20 cellular contexts compared by ENCODE assay signal in genomic region chr22:50297510-50298265, GRCh38. TPM values are rescaled to one million over a fixed set of nuclear protein-coding genes. Genes with fewer than 3 reads are reported as not detected.
A peak's percentile ranks its signal among the peaks of the same experiment; 100 is the strongest.
DNase-seq lines count a peak whose midpoint lies in the region; ATAC-seq and TF ChIP-seq lines count a peak whose summit lies in the region.
"Had no signal": no experiment of that assay in that cellular context is flagged by ENCODE, and none has a peak within 500 bp of the region (broad histone marks: within the 10 kb centered on the region; RNA-seq: fewer than 3 reads in every experiment).

No MANE protein-coding gene starts in this region.

- no peaks in the 10 kb centered on the region for H3K27me3 Mint-ChIP-seq in Calu3 (ENCODE audit: unreplicated experiment)

- H3K9me3 Mint-ChIP-seq in Calu3 (ENCODE audit: low read depth, unreplicated experiment), result no peaks in the 10 kb centered on the region
- H3K9me3 Mint-ChIP-seq: natural killer cell; stimulated activated effector memory CD8-positive, alpha-beta T cell treated with anti-CD3 and anti-CD28 coated beads, Interleukin-12 subunit alpha, Interleukin-12 subunit beta, amount 100 ng/mL, for 72 hours had no signal

- H3K36me3 ChIP-seq in ascending aorta (no peaks in the 10 kb centered on the region), right lobe of liver (no peaks in the 10 kb centered on the region), smooth muscle cell (ENCODE audit: low read depth) (no peaks in the 10 kb centered on the region), MM.1S (replicated peaks; ENCODE audit: insufficient read depth, low read length) (no peaks in the 10 kb centered on the region)

- H4K20me1 ChIP-seq in smooth muscle cell (ENCODE audit: low read depth), result peaks cover 100% of the 10 kb centered on the region
- no peaks in the 10 kb centered on the region for H4K20me1 ChIP-seq in MM.1S (ENCODE audit: insufficient read depth, low read length)

- H3K4me3 Mint-ChIP-seq in Calu3 (ENCODE audit: low read depth, unreplicated experiment), result peak overlapping the region; percentile 71
- H3K4me3 Mint-ChIP-seq: natural killer cell; stimulated activated effector memory CD8-positive, alpha-beta T cell treated with anti-CD3 and anti-CD28 coated beads, Interleukin-12 subunit alpha, Interleukin-12 subunit beta, amount 100 ng/mL, for 72 hours had no signal

- ATAC-seq in right lobe of liver (no peak), HG02970 (IDR thresholded peaks at IDR 0.05; ENCODE audit: low FRiP score, unreplicated experiment) (no peak), GM19397 (IDR thresholded peaks at IDR 0.05; ENCODE audit: unreplicated experiment) (no peak)
- ATAC-seq: natural killer cell; stimulated activated effector memory CD8-positive, alpha-beta T cell treated with anti-CD3 and anti-CD28 coated beads, Interleukin-12 subunit alpha, Interleukin-12 subunit beta, amount 100 ng/mL, for 72 hours; T-helper 17 cell had no signal

- H3K4me1 ChIP-seq in ascending aorta (peaks cover 39 to 73% of the 10 kb centered on the region in 2 donors), right lobe of liver (peaks cover 0 to 89% (median 41%) of the 10 kb centered on the region in 4 donors), smooth muscle cell (ENCODE audit: low read depth) (peaks cover 46% of the 10 kb centered on the region), MM.1S (ENCODE audit: low read length) (no peaks in the 10 kb centered on the region)

- intact Hi-C loops in Calu3 (cut with micrococcal nuclease; ENCODE audit: unreplicated experiment), result no loop called here
- intact Hi-C loops in ascending aorta (cut with DNase I), result no loop called here
- intact Hi-C loops in right lobe of liver (cut with DNase I), result no loop called here

- H3K9me3 ChIP-seq in ascending aorta (no peaks in the 10 kb centered on the region), right lobe of liver (no peaks in the 10 kb centered on the region), smooth muscle cell (replicated peaks; ENCODE audit: low read depth) (no peaks in the 10 kb centered on the region), MM.1S (replicated peaks; ENCODE audit: insufficient read depth, low read length) (no peaks in the 10 kb centered on the region)

- no peaks in the 10 kb centered on the region for H3K9me2 ChIP-seq in MM.1S (replicated peaks; ENCODE audit: insufficient read depth, low read length)

- no CpG with 5 or more reads among the region's 20 CpGs for WGBS in right lobe of liver (ENCODE audit: insufficient coverage, low coverage, low lambda C conversion rate, missing lambda C conversion rate)
- 91% methylated on average over 20 of the region's 20 CpGs for WGBS in smooth muscle cell (ENCODE audit: low lambda C conversion rate)

- peak overlapping the region; percentile 46 for H3K27ac Mint-ChIP-seq in Calu3 (ENCODE audit: unreplicated experiment)
- H3K27ac Mint-ChIP-seq: natural killer cell; stimulated activated effector memory CD8-positive, alpha-beta T cell treated with anti-CD3 and anti-CD28 coated beads, Interleukin-12 subunit alpha, Interleukin-12 subunit beta, amount 100 ng/mL, for 72 hours; T-helper 17 cell had no signal

- H3K36me3 Mint-ChIP-seq in Calu3 (ENCODE audit: insufficient read depth, unreplicated experiment), result peaks cover 63% of the 10 kb centered on the region
- H3K36me3 Mint-ChIP-seq: natural killer cell; stimulated activated effector memory CD8-positive, alpha-beta T cell treated with anti-CD3 and anti-CD28 coated beads, Interleukin-12 subunit alpha, Interleukin-12 subunit beta, amount 100 ng/mL, for 72 hours had no signal

- peak overlapping the region; percentile 33 for H3K27ac ChIP-seq in ascending aorta
- H3K27ac ChIP-seq in right lobe of liver, result peak overlapping the region in 1 of 3 donors; percentile 70
- H3K27ac ChIP-seq in smooth muscle cell (ENCODE audit: low read depth), result peak overlapping the region; percentile 72
- no peak overlapping the region for H3K27ac ChIP-seq in MM.1S (ENCODE audit: low read length)
- H3K27ac ChIP-seq: HL-60, KMS-11 had no signal

- peaks cover 64% of the 10 kb centered on the region for H3K4me1 Mint-ChIP-seq in Calu3 (ENCODE audit: low read depth, unreplicated experiment)

- no peak for DNase-seq in Calu3
- no peak for DNase-seq in ascending aorta (ENCODE audit: low spot score in 2 of 2)
- DNase-seq in right lobe of liver, result no peak
- no peak for DNase-seq in smooth muscle cell (lab: John Stamatoyannopoulos, UW; ENCODE audit: unreplicated experiment)
- DNase-seq in NCI-H1930 (lab: John Stamatoyannopoulos, UW), result no peak
- DNase-seq in MM.1S, result no peak
- DNase-seq: activated CD4-positive, CD25-positive, alpha-beta regulatory T cell; activated naive CD4-positive, alpha-beta T cell treated with Interleukin-2 at 50 U/mL for 16 hours; effector CD8-positive, alpha-beta T cell; natural killer cell; NCI-H1436 treated with DMSO at 0.1 percent for 48 hours; NCI-H446; SHP77; T-helper 17 cell had no signal

- no peak for TF ChIP-seq POLR2A in right lobe of liver (IDR thresholded peaks at IDR 0.05)

- H2AFZ ChIP-seq in smooth muscle cell (ENCODE audit: low read depth) (no peak overlapping the region), MM.1S (ENCODE audit: low read length) (no peak overlapping the region)

- CTCF ChIA-PET in Calu3 (lab: Charles Lee), result interaction anchor here (0.5 to 1.5 kb wide), 3 partner anchors 15 to 243 kb away, joined by 3 to 5 read pairs (median 4); no protein-coding TSS in a partner anchor

- H3K79me2 ChIP-seq in smooth muscle cell (ENCODE audit: low read depth), result peaks cover 98% of the 10 kb centered on the region
- peaks cover 17% of the 10 kb centered on the region; the same call in 1 of the 2 replicates for H3K79me2 ChIP-seq in MM.1S (ENCODE audit: low read length)

- peak overlapping the region; percentile 39 for H3K4me2 ChIP-seq in smooth muscle cell
- H3K4me2 ChIP-seq in MM.1S (ENCODE audit: low read depth, low read length), result no peak overlapping the region
- H3K4me2 ChIP-seq: KMS-11 had no signal

- H3K4me3 ChIP-seq in ascending aorta (no peak overlapping the region), right lobe of liver (peak overlapping the region; percentile 5 to 75 (median 75)), smooth muscle cell (no peak overlapping the region), MM.1S (ENCODE audit: low read length) (no peak overlapping the region)
- H3K4me3 ChIP-seq: lung had no signal

- H3F3A ChIP-seq in smooth muscle cell (ENCODE audit: low read depth) (peaks cover 10% of the 10 kb centered on the region), MM.1S (ENCODE audit: insufficient read depth, low read length) (no peaks in the 10 kb centered on the region)

- TF ChIP-seq CTCF in Calu3 (IDR thresholded peaks at IDR 0.05; ENCODE audit: unreplicated experiment) (no peak), ascending aorta (IDR thresholded peaks at IDR 0.05) (no peak), right lobe of liver (IDR thresholded peaks at IDR 0.05) (no peak), smooth muscle cell (IDR thresholded peaks at IDR 0.05; ENCODE audit: borderline replicate concordance, insufficient read depth, poor library complexity, severe bottlenecking) (no peak), MM.1S (IDR thresholded peaks at IDR 0.05; ENCODE audit: low read length) (no peak)

- H3K9ac ChIP-seq in smooth muscle cell (ENCODE audit: low read depth) (no peak overlapping the region), MM.1S (ENCODE audit: low read length) (no peak overlapping the region)
- H3K9ac ChIP-seq: KMS-11 had no signal

- BruUV-seq in Calu3 (replicated peaks; lab: Mats Ljungman, UMichigan), result no TSS peak

- no peaks in the 10 kb centered on the region for H3K27me3 ChIP-seq in ascending aorta
- no peaks in the 10 kb centered on the region for H3K27me3 ChIP-seq in right lobe of liver
- no peaks in the 10 kb centered on the region for H3K27me3 ChIP-seq in smooth muscle cell (ENCODE audit: low read depth)
- H3K27me3 ChIP-seq in MM.1S (replicated peaks; ENCODE audit: insufficient read depth, low read length), result no peaks in the 10 kb centered on the region

RNA-seq across cellular contexts. Expression of gene PLXNB2, which starts 9.8 kb away (rescaled TPM):
- total RNA-seq in Calu3 (2022), result 298 and 337 TPM in 2 replicates
- 287 TPM for total RNA-seq in ascending aorta
- total RNA-seq in right lobe of liver, result 100 to 1,000 TPM; 154 to 181 (median 161) TPM
- total RNA-seq in smooth muscle cell, result 183 and 195 TPM in 2 replicates
- 210 and 249 TPM in 2 replicates for polyA plus RNA-seq in smooth muscle cell

RNA-seq across cellular contexts. Expression of gene MAPK11, which starts 27.5 kb away (rescaled TPM):
- 14.3 and 23.7 TPM in 2 replicates for total RNA-seq in Calu3 (2022)
- 117 TPM for total RNA-seq in ascending aorta
- 1 to 10 TPM; 1.7 to 6.4 (median 2.5) TPM for total RNA-seq in right lobe of liver
- 2.8 and 4.2 TPM in 2 replicates for total RNA-seq in smooth muscle cell
- 0.65 and 1.4 TPM in 2 replicates for polyA plus RNA-seq in smooth muscle cell

RNA-seq across cellular contexts. Expression of gene DENND6B, which starts 29.1 kb away (rescaled TPM):
- total RNA-seq in Calu3 (2022) (13.2 and 19.0 TPM in 2 replicates), ascending aorta (1.4 TPM), right lobe of liver (1 to 10 TPM in 5 of 6 experiments, under 1 TPM in 1; 0.98 to 4.1 (median 1.9) TPM), smooth muscle cell (2.4 and 3.1 TPM in 2 replicates)
- 7.8 and 10.1 TPM in 2 replicates for polyA plus RNA-seq in smooth muscle cell

RNA-seq across cellular contexts. Expression of gene MAPK12, which starts 36.2 kb away (rescaled TPM):
- total RNA-seq in Calu3 (2022), result 21.1 and 27.5 TPM in 2 replicates
- total RNA-seq in ascending aorta, result 29.4 TPM
- 1 to 10 TPM; 2.1 to 7.6 (median 3.6) TPM for total RNA-seq in right lobe of liver
- total RNA-seq in smooth muscle cell, result 9.5 and 14.9 TPM in 2 replicates
- 26.2 and 27.8 TPM in 2 replicates for polyA plus RNA-seq in smooth muscle cell

RNA-seq across cellular contexts. Expression of gene PPP6R2, which starts 45.4 kb away (rescaled TPM):
- total RNA-seq in Calu3 (2022), result 47.1 and 50.0 TPM in 2 replicates
- total RNA-seq in ascending aorta, result 55.5 TPM
- 10 to 100 TPM; 38.3 to 80.3 (median 54.4) TPM for total RNA-seq in right lobe of liver
- total RNA-seq in smooth muscle cell, result 24.6 and 30.7 TPM in 2 replicates
- polyA plus RNA-seq in smooth muscle cell, result 31.6 and 36.3 TPM in 2 replicates

Comparison
In these comparisons a context has a peak if more than half of its experiments do, and no peak if none do; other contexts are left out.
1. H3K4me3 ChIP-seq: peak in right lobe of liver (3 of 3); none in ascending aorta (0 of 2), smooth muscle cell (single experiment) and MM.1S (single experiment).